ENCODE assay signal across 8 cellular contexts in genomic region chr6:31862344-31863235, GRCh38. TPM values are rescaled to one million over a fixed set of nuclear protein-coding genes. Genes with fewer than 3 reads are reported as not detected.
A peak's percentile ranks its signal among the peaks of the same experiment; 100 is the strongest.
DNase-seq lines count a peak whose midpoint lies in the region; ATAC-seq lines count a peak whose summit lies in the region.

TSS of gene NEU1 (minus strand) at chr6:31862821. CDS start at chr6:31862776, 45 bp downstream.

- peaks cover 15 to 16% (median 15%) of the 10 kb centered on the region in 3 donors for H3K27me3 Mint-ChIP-seq in immature natural killer cell (ENCODE audit: low read depth in 3 of 3)

- H3K36me3 Mint-ChIP-seq in immature natural killer cell: peaks cover 0 to 14% (median under 1%) of the 10 kb centered on the region in 3 donors

- ATAC-seq in GM19023 (IDR thresholded peaks at IDR 0.05; ENCODE audit: unreplicated experiment): peak; percentile 95
- peak; percentile 95 for ATAC-seq in HG03280 (IDR thresholded peaks at IDR 0.05; ENCODE audit: unreplicated experiment)

- H3K4me1 Mint-ChIP-seq in immature natural killer cell: peaks cover 29 to 31% of the 10 kb centered on the region in 2 donors

- peak within 1 kb of the TSS; percentile 83 to 95 (median 94) for H3K4me3 Mint-ChIP-seq in immature natural killer cell

- H3K9me3 Mint-ChIP-seq in immature natural killer cell: no peaks in the 10 kb centered on the region

- H3K27ac Mint-ChIP-seq in immature natural killer cell: peak within 1 kb of the TSS; percentile 86 to 97 (median 93)

- DNase-seq in AG08396 (ENCODE audit: low spot score): peak; percentile 100
- DNase-seq in NCI-H345 treated with DMSO at 0.1 percent for 48 hours (lab: John Stamatoyannopoulos, UW; ENCODE audit: unreplicated experiment): peak; percentile 99
- peak; percentile 95 to 98 (median 97) for DNase-seq in activated CD4-positive, CD25-positive, alpha-beta regulatory T cell (lab: John Stamatoyannopoulos, UW)
- DNase-seq in central memory CD4-positive, alpha-beta T cell: peak; percentile 100
- DNase-seq in immature natural killer cell: peak; percentile 99
- peak; percentile 100 for DNase-seq in smooth muscle cell of the brain vasculature (ENCODE audit: low read depth, low spot score)

RNA-seq across cellular contexts. Expression of gene NEU1, which starts in this region (rescaled TPM):
- polyA plus RNA-seq in immature natural killer cell: 10 to 100 TPM; 37.5 to 44.9 (median 40.5) TPM

Comparison
In these comparisons a context has a peak if more than half of its experiments do, and no peak if none do; other contexts are left out.
1. Peak in every context shown above with its lines: DNase-seq and ATAC-seq.